1 cellular context compared by ENCODE assay signal in genomic region chr1:225466848-225467192, GRCh38.
A peak's percentile ranks its signal among the peaks of the same experiment; 100 is the strongest.
TF ChIP-seq lines count a peak whose summit lies in the region.

No MANE protein-coding gene starts in this region.

TF ChIP-seq in K562, 482 proteins besides CTCF, POLR2A, EP300 and RAD21 (continued from another document and continues in another):
- TF ChIP-seq MGA (IDR thresholded peaks at IDR 0.05) (no peak), CREB1 (IDR thresholded peaks at IDR 0.05) (no peak), CREB1 (CRISPR knock-in tag; IDR thresholded peaks at IDR 0.05) (no peak), ZNF395 (CRISPR knock-in tag; IDR thresholded peaks at IDR 0.05) (peak; percentile 97), DPF2 (IDR thresholded peaks at IDR 0.05) (no peak), ZNF444 (CRISPR knock-in tag; IDR thresholded peaks at IDR 0.05) (0 out of 2 replicates have a peak, but pooled peaks have one; percentile 58), MECOM (CRISPR knock-in tag; IDR thresholded peaks at IDR 0.05) (peak; percentile 63; the same call in 1 of the 2 replicates), ZKSCAN3 (CRISPR knock-in tag; IDR thresholded peaks at IDR 0.05) (peak; percentile 54; the same call in 1 of the 2 replicates), GTF3C2 (IDR thresholded peaks at IDR 0.05; ENCODE audit: borderline replicate concordance, extremely low read depth, insufficient read length) (no peak), MTA2 (IDR thresholded peaks at IDR 0.05; ENCODE audit: low read depth) (no peak), ZFP1 (CRISPR knock-in tag; IDR thresholded peaks at IDR 0.05) (peak; percentile 43; the same call in 1 of the 2 replicates), ZBTB49 (CRISPR knock-in tag; IDR thresholded peaks at IDR 0.05; ENCODE audit: borderline replicate concordance) (no peak), FOXP1 (CRISPR knock-in tag; IDR thresholded peaks at IDR 0.05) (no peak), SMAD2 (IDR thresholded peaks at IDR 0.05; ENCODE audit: low read depth, low read length) (no peak), MEIS2 (IDR thresholded peaks at IDR 0.05; ENCODE audit: partially characterized antibody) (no peak), MED1 (CRISPR knock-in tag; IDR thresholded peaks at IDR 0.05; ENCODE audit: borderline replicate concordance) (no peak), ZNF778 (CRISPR knock-in tag; IDR thresholded peaks at IDR 0.05) (no peak), NEUROD1 (IDR thresholded peaks at IDR 0.05; ENCODE audit: borderline replicate concordance, low read depth, low read length, partially characterized antibody) (no peak), FOXK1 (CRISPR knock-in tag; IDR thresholded peaks at IDR 0.05; ENCODE audit: borderline replicate concordance) (no peak), TAF9B (IDR thresholded peaks at IDR 0.05; ENCODE audit: partially characterized antibody) (no peak), ZNF518B (CRISPR knock-in tag; IDR thresholded peaks at IDR 0.05) (no peak), CREB3 (tag; conservative IDR thresholded peaks at IDR 0.05; ENCODE audit: low read depth) (peak; percentile 98), MCM7 (IDR thresholded peaks at IDR 0.05) (no peak), RHOXF2B (CRISPR knock-in tag; conservative IDR thresholded peaks at IDR 0.05) (no peak), RBM39 (optimal IDR thresholded peaks at IDR 0.05; ENCODE audit: low read depth, low read length) (no peak), ETS2 (tag; IDR thresholded peaks at IDR 0.05; ENCODE audit: borderline replicate concordance, poor library complexity, severe bottlenecking) (peak; percentile 66), ARID2 (IDR thresholded peaks at IDR 0.05) (no peak), HDAC8 (tag; IDR thresholded peaks at IDR 0.05) (peak; percentile 98)
